In the genomic region with DNA sequence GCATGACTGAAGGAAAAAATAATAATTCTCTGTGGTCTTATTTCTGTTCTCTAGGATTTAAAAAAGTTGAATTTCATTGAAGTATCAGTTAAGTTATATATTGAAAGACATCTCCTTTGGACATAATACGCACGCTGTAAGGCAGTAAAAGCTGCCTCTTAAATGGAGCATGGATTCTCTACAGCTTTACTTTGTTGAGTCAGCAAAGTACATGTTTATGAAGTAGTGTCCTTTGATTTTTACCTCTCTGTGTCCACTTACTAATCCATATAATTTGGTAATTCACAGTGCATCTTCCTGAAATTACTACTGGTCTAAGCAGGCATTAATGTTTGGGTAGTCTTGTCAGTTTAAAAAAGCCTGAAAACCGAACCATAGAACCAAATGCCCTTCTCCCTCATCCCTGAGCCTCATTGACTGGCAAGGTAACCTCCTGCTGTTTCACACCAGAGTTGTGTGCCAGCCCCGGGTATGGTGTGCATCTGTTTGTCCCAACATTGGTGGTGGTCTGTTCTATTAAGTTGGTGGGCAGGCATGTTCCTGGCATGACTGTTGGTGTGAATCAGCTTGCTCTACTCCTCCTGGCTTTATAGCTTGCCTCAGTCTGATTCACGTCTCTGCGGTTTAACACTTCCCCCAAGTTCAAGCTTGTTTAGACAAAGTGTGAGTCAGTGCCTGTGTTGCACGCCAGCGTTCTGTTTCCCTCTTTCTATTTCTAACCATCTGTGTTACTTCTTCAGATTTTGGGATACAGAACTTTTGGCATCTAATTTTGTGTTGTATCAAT, we compare ENCODE assay signal across 9 cellular contexts.
DNase-seq lines count a peak whose midpoint lies in the region; ATAC-seq and TF ChIP-seq lines count a peak whose summit lies in the region.
"Had no signal": no experiment of that assay in that cellular context is flagged by ENCODE, and none has a peak within 500 bp of the region (broad histone marks: within the 10 kb centered on the region; RNA-seq: fewer than 3 reads in every experiment).

No MANE protein-coding gene starts in this region.

- H3K4me1 ChIP-seq in Peyer's patch (peaks cover 0 to 26% (median 3%) of the 10 kb centered on the region in 4 donors), rectal smooth muscle tissue (ENCODE audit: control insufficient read depth, insufficient read depth, low read length) (peaks cover 39% of the 10 kb centered on the region)

- H3K27ac ChIP-seq in Peyer's patch (peak overlapping the region; percentile 46 to 83 (median 66)), rectal smooth muscle tissue (ENCODE audit: low read depth, low read length) (peak overlapping the region; percentile 86)
- H3K27ac ChIP-seq: 22Rv1 had no signal

- TF ChIP-seq CTCF in Peyer's patch (IDR thresholded peaks at IDR 0.05), result no peak

- TF ChIP-seq POLR2A in Peyer's patch (IDR thresholded peaks at IDR 0.05), result no peak

- no peaks in the 10 kb centered on the region for H3K27me3 ChIP-seq in Peyer's patch
- no peaks in the 10 kb centered on the region for H3K27me3 ChIP-seq in rectal smooth muscle tissue (ENCODE audit: control insufficient read depth, insufficient read depth, low read length)

- peak; percentile 72 for DNase-seq in NK-92 treated with Interleukin-12 subunit alpha and Interleukin-12 subunit beta, amount 100 ng/mL, for 24 hours (lab: John Stamatoyannopoulos, UW)
- DNase-seq in NK-92 (lab: John Stamatoyannopoulos, UW; ENCODE audit: unreplicated experiment) (no peak), Peyer's patch (peak in 2 of 3 donors; percentile 62 to 84), globus pallidus (ENCODE audit: low spot score) (peak; percentile 54), ureter (ENCODE audit: low spot score) (peak; percentile 83)
- peak; percentile 54 for DNase-seq in activated effector memory CD4-positive, alpha-beta T cell treated with Interleukin-2 at 50 U/mL for 16 hours

- peaks cover 0 to 34% (median 0%) of the 10 kb centered on the region in 3 donors for H3K36me3 ChIP-seq in Peyer's patch
- H3K36me3 ChIP-seq in rectal smooth muscle tissue (ENCODE audit: control insufficient read depth, insufficient read depth, low read length), result peaks cover 7% of the 10 kb centered on the region

- no peak overlapping the region for H3K9ac ChIP-seq in rectal smooth muscle tissue (ENCODE audit: low read length)

- H3K4me3 ChIP-seq in Peyer's patch (no peak overlapping the region), rectal smooth muscle tissue (ENCODE audit: low read length) (peak overlapping the region; percentile 37)

- H3K9me3 ChIP-seq in Peyer's patch, result peaks cover 0 to 4% (median 0%) of the 10 kb centered on the region in 4 donors

- no peak for ATAC-seq in HG03097 (IDR thresholded peaks at IDR 0.05; ENCODE audit: low FRiP score, unreplicated experiment)
